1 cellular context compared by ENCODE assay signal in genomic region chr11:76245720-76246119, GRCh38.
TF ChIP-seq lines count a peak whose summit lies in the region.

No MANE protein-coding gene starts in this region.

TF ChIP-seq in GM23338, 12 proteins besides CTCF, POLR2A, EP300 and RAD21 (continued from another document):
- TF ChIP-seq ZNF462 (CRISPR knock-in tag; IDR thresholded peaks at IDR 0.05) (no peak), ETS1 (IDR thresholded peaks at IDR 0.05) (no peak), EZH2phosphoT487 (IDR thresholded peaks at IDR 0.05; ENCODE audit: unreplicated experiment) (no peak), CREB1 (CRISPR knock-in tag; IDR thresholded peaks at IDR 0.05; ENCODE audit: low read depth) (no peak), NANOG (IDR thresholded peaks at IDR 0.05; ENCODE audit: borderline replicate concordance) (no peak), POLR2AphosphoS5 (IDR thresholded peaks at IDR 0.05; ENCODE audit: low read depth) (no peak)
